In the genomic region with DNA sequence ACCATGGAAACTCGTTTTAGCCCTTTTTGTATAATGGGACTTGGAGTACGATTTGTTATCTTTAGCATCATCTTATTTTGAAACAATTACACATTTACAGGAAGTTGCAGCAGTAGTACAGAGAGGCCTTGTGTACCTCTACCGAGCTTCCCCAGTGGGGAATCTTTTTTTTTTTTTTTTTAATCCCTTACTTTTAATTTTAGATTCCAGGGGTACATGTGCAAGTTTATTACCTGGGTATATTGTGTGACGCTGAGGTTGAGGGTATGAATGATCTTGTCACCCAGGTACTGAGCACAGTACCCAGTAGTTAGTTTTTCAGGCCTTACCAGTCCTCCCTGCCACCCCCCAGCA, we compare ENCODE assay signal across 8 cellular contexts. TPM values are rescaled to one million over a fixed set of nuclear protein-coding genes. Genes with fewer than 3 reads are reported as not detected.
DNase-seq lines count a peak whose midpoint lies in the region; ATAC-seq and TF ChIP-seq lines count a peak whose summit lies in the region.

No MANE protein-coding gene starts in this region.

- H3F3A ChIP-seq in PC-3 (ENCODE audit: low read length, unreplicated experiment), result no peaks in the 10 kb centered on the region

- no peaks in the 10 kb centered on the region for H3K36me3 Mint-ChIP-seq in activated naive CD4-positive, alpha-beta T cell treated with anti-CD3 and anti-CD28 coated beads for 36 hours (ENCODE audit: low read depth)
- H3K36me3 Mint-ChIP-seq in endothelial cell (ENCODE audit: low read depth, unreplicated experiment), result no peaks in the 10 kb centered on the region
- H3K36me3 Mint-ChIP-seq in stimulated activated memory B cell treated with anti-CD40 and anti-IgM and Interleukin-4, amounts not matched to agents 10 μg/mL and 1 μg/mL and 100 μg/mL, for 72 hours, result peaks cover 7% of the 10 kb centered on the region

- no peak overlapping the region for H3K4me3 Mint-ChIP-seq in activated naive CD4-positive, alpha-beta T cell treated with anti-CD3 and anti-CD28 coated beads for 36 hours
- no peak overlapping the region for H3K4me3 Mint-ChIP-seq in endothelial cell (ENCODE audit: unreplicated experiment)
- no peak overlapping the region for H3K4me3 Mint-ChIP-seq in stimulated activated memory B cell treated with anti-CD40 and anti-IgM and Interleukin-4, amounts not matched to agents 10 μg/mL and 1 μg/mL and 100 μg/mL, for 72 hours

- H3K9me3 ChIP-seq in PC-3 (ENCODE audit: low read length), result no peaks in the 10 kb centered on the region

- H3K79me2 ChIP-seq in PC-3 (ENCODE audit: low read length), result no peaks in the 10 kb centered on the region

- no peaks in the 10 kb centered on the region for H3K27me3 ChIP-seq in PC-3 (ENCODE audit: low read length)

- ATAC-seq in PC-3, result no peak
- ATAC-seq in stimulated activated memory B cell treated with anti-CD40 and anti-IgM and Interleukin-4, amounts not matched to agents 10 μg/mL and 1 μg/mL and 100 μg/mL, for 72 hours, result no peak

- H3K27me3 Mint-ChIP-seq in activated naive CD4-positive, alpha-beta T cell treated with anti-CD3 and anti-CD28 coated beads for 36 hours (ENCODE audit: low read depth), result no peaks in the 10 kb centered on the region
- peaks cover 2% of the 10 kb centered on the region for H3K27me3 Mint-ChIP-seq in endothelial cell (ENCODE audit: unreplicated experiment)
- no peaks in the 10 kb centered on the region for H3K27me3 Mint-ChIP-seq in stimulated activated memory B cell treated with anti-CD40 and anti-IgM and Interleukin-4, amounts not matched to agents 10 μg/mL and 1 μg/mL and 100 μg/mL, for 72 hours

- no peaks in the 10 kb centered on the region for H3K9me2 ChIP-seq in PC-3 (replicated peaks; ENCODE audit: low read length)

- no peaks in the 10 kb centered on the region for H4K20me1 ChIP-seq in PC-3 (ENCODE audit: low read length)

- intact Hi-C loops in activated naive CD4-positive, alpha-beta T cell treated with anti-CD3 and anti-CD28 coated beads for 36 hours (cut with micrococcal nuclease), result loop anchor here (1.0 kb wide), 7 partner anchors 13 to 90 kb away; no protein-coding TSS in a partner anchor
- intact Hi-C loops in PC-3 (cut with micrococcal nuclease), result loop anchor here (2.0 kb wide), 1 partner anchor 16 kb away; no protein-coding TSS in a partner anchor

- CTCF ChIA-PET in activated naive CD4-positive, alpha-beta T cell treated with anti-CD3 and anti-CD28 coated beads for 36 hours (lab: Charles Lee), result interaction anchor here (0.7 to 3.9 kb wide), 17 partner anchors 9 to 1050 kb away, joined by 3 to 48 read pairs (median 4); no protein-coding TSS in a partner anchor
- CTCF ChIA-PET in PC-3 (lab: Charles Lee), result interaction anchor here (0.6 to 0.8 kb wide), 3 partner anchors 8 to 229 kb away, joined by 3 to 12 read pairs (median 3); no protein-coding TSS in a partner anchor

- no peak for DNase-seq in activated naive CD4-positive, alpha-beta T cell treated with anti-CD3 and anti-CD28 coated beads for 36 hours
- no peak for DNase-seq in activated naive CD4-positive, alpha-beta T cell treated with Interleukin-2 at 50 U/mL for 16 hours
- no peak for DNase-seq in PC-3
- DNase-seq in endothelial cell (ENCODE audit: low spot score), result no peak
- no peak for DNase-seq in midbrain (lab: John Stamatoyannopoulos, UW)
- no peak for DNase-seq in stimulated activated CD4-positive, alpha-beta T cell treated with anti-CD3 and anti-CD28 coated beads, Interleukin-4, amount 100 ng/mL, for 1 hour
- DNase-seq in occipital lobe (lab: John Stamatoyannopoulos, UW), result no peak

- H3K27ac Mint-ChIP-seq in activated naive CD4-positive, alpha-beta T cell treated with anti-CD3 and anti-CD28 coated beads for 36 hours, result peak overlapping the region; percentile 88
- peak overlapping the region; percentile 89 for H3K27ac Mint-ChIP-seq in endothelial cell (ENCODE audit: unreplicated experiment)
- H3K27ac Mint-ChIP-seq in stimulated activated memory B cell treated with anti-CD40 and anti-IgM and Interleukin-4, amounts not matched to agents 10 μg/mL and 1 μg/mL and 100 μg/mL, for 72 hours, result peak overlapping the region; percentile 84

- H3K9me3 Mint-ChIP-seq in activated naive CD4-positive, alpha-beta T cell treated with anti-CD3 and anti-CD28 coated beads for 36 hours, result no peaks in the 10 kb centered on the region
- no peaks in the 10 kb centered on the region for H3K9me3 Mint-ChIP-seq in endothelial cell (ENCODE audit: unreplicated experiment)
- no peaks in the 10 kb centered on the region for H3K9me3 Mint-ChIP-seq in stimulated activated memory B cell treated with anti-CD40 and anti-IgM and Interleukin-4, amounts not matched to agents 10 μg/mL and 1 μg/mL and 100 μg/mL, for 72 hours

- peak overlapping the region; percentile 36; the same call in 1 of the 2 replicates for H3K4me2 ChIP-seq in PC-3 (ENCODE audit: low read length)

- no TSS peak for BruUV-seq in PC-3 (replicated peaks; lab: Mats Ljungman, UMichigan)

- H3K4me3 ChIP-seq in PC-3 (ENCODE audit: low read length), result no peak overlapping the region

- TF ChIP-seq CTCF in PC-3 (conservative IDR thresholded peaks at IDR 0.05; ENCODE audit: low read depth, low read length) (no peak; the same call in 1 of the 2 replicates), endothelial cell (IDR thresholded peaks at IDR 0.05; ENCODE audit: unreplicated experiment) (peak; percentile 46)

- H3K36me3 ChIP-seq in PC-3 (ENCODE audit: low read depth, low read length), result no peaks in the 10 kb centered on the region

- no peak overlapping the region; the same call in 1 of the 2 replicates for H3K27ac ChIP-seq in PC-3 (ENCODE audit: low read length)

- H2AFZ ChIP-seq in PC-3 (ENCODE audit: low read length), result no peak overlapping the region

- peaks cover 42% of the 10 kb centered on the region for H3K4me1 ChIP-seq in PC-3 (ENCODE audit: insufficient read depth, low read length)

- H3K9ac ChIP-seq in PC-3 (ENCODE audit: low read length), result no peak overlapping the region

- POLR2A ChIA-PET in PC-3 (lab: Charles Lee; ENCODE audit: unreplicated experiment), result interaction anchor here (0.5 to 0.6 kb wide), 3 partner anchors 10 to 152 kb away, joined by 3 to 24 read pairs (median 4); no protein-coding TSS in a partner anchor

- H3K4me1 Mint-ChIP-seq in activated naive CD4-positive, alpha-beta T cell treated with anti-CD3 and anti-CD28 coated beads for 36 hours (ENCODE audit: low read depth), result peaks cover 36% of the 10 kb centered on the region
- no peaks in the 10 kb centered on the region for H3K4me1 Mint-ChIP-seq in endothelial cell (ENCODE audit: unreplicated experiment)
- peaks cover 16% of the 10 kb centered on the region for H3K4me1 Mint-ChIP-seq in stimulated activated memory B cell treated with anti-CD40 and anti-IgM and Interleukin-4, amounts not matched to agents 10 μg/mL and 1 μg/mL and 100 μg/mL, for 72 hours

RNA-seq across cellular contexts. Expression of gene HHAT, which starts 45.9 kb away (rescaled TPM):
- total RNA-seq in activated naive CD4-positive, alpha-beta T cell treated with anti-CD3 and anti-CD28 coated beads for 36 hours, result 1 to 10 TPM; 3.6 to 3.9 TPM
- total RNA-seq in PC-3 (2014; rRNA removed) (2.4 and 3.4 TPM in 2 replicates), endothelial cell (ENCODE audit: unreplicated experiment) (6.0 TPM), occipital lobe (2.0 TPM)
